ENCODE assay signal across 8 cellular contexts in genomic region chr3:148992027-148992634, GRCh38. TPM values are rescaled to one million over a fixed set of nuclear protein-coding genes. Genes with fewer than 3 reads are reported as not detected.
DNase-seq lines count a peak whose midpoint lies in the region; ATAC-seq and TF ChIP-seq lines count a peak whose summit lies in the region.

No MANE protein-coding gene starts in this region.

- WGBS in trophoblast cell (ENCODE audit: extremely low coverage, insufficient coverage, insufficient read length): no CpG with 5 or more reads among the region's 34 CpGs

- ATAC-seq in GM18508 (IDR thresholded peaks at IDR 0.05; ENCODE audit: insufficient read depth, unreplicated experiment): peak; percentile 15
- peak; percentile 14 for ATAC-seq in HG02970 (IDR thresholded peaks at IDR 0.05; ENCODE audit: low FRiP score, unreplicated experiment)

- TF ChIP-seq CTCF in cardiac muscle cell (IDR thresholded peaks at IDR 0.05; ENCODE audit: low read depth, low read length): no peak

- peak overlapping the region; percentile 36 for H4K91ac ChIP-seq in trophoblast cell (ENCODE audit: low read depth, low read length)

- no peaks in the 10 kb centered on the region for H3K79me2 ChIP-seq in trophoblast cell (ENCODE audit: control insufficient read depth, insufficient read depth, low read length, poor library complexity)

- peak overlapping the region; percentile 32 for H3K14ac ChIP-seq in trophoblast cell (ENCODE audit: low read length)

- H3K36me3 ChIP-seq in cardiac muscle cell (no peaks in the 10 kb centered on the region), trophoblast cell (ENCODE audit: control insufficient read depth in 1 of 2, insufficient read depth in 2 of 2, low read length in 2 of 2) (no peaks in the 10 kb centered on the region)

- H2BK5ac ChIP-seq in trophoblast cell (ENCODE audit: low read depth, low read length, poor library complexity): no peak overlapping the region

- peak overlapping the region; percentile 87 for H3K9ac ChIP-seq in trophoblast cell (ENCODE audit: low read length)

- peak overlapping the region; percentile 33 for H3K4ac ChIP-seq in trophoblast cell (ENCODE audit: low read depth, low read length)

- H3K4me2 ChIP-seq in trophoblast cell (ENCODE audit: low read length): peak overlapping the region; percentile 93

- H3K9me3 ChIP-seq in cardiac muscle cell (ENCODE audit: low read depth): no peaks in the 10 kb centered on the region
- no peaks in the 10 kb centered on the region for H3K9me3 ChIP-seq in trophoblast cell (ENCODE audit: insufficient read depth, low read depth, low read length)

- peak overlapping the region; percentile 52 for H2AFZ ChIP-seq in trophoblast cell (ENCODE audit: insufficient read depth, low read length, poor library complexity)

- H3K4me1 ChIP-seq in cardiac muscle cell (ENCODE audit: low read depth) (no peaks in the 10 kb centered on the region), trophoblast cell (ENCODE audit: control insufficient read depth in 1 of 2, insufficient read depth in 2 of 2, low read length in 2 of 2) (peaks cover 4 to 5% of the 10 kb centered on the region in 2 experiments)

- H2AK5ac ChIP-seq in trophoblast cell (ENCODE audit: low read length): no peak overlapping the region

- peaks cover 5% of the 10 kb centered on the region for H3K79me1 ChIP-seq in trophoblast cell (ENCODE audit: low read length)

- H3K18ac ChIP-seq in trophoblast cell (ENCODE audit: low read length): peak overlapping the region; percentile 76

- H2BK12ac ChIP-seq in trophoblast cell (ENCODE audit: low read length): no peak overlapping the region

- H2BK120ac ChIP-seq in trophoblast cell (ENCODE audit: insufficient read depth, low read length, poor library complexity): no peak overlapping the region

- peak; percentile 20 for DNase-seq in Ammon's horn (ENCODE audit: low spot score)
- peak; percentile 74 for DNase-seq in NCI-H82 treated with DMSO at 0.1 percent for 48 hours (lab: John Stamatoyannopoulos, UW; ENCODE audit: unreplicated experiment)
- peak; percentile 35 for DNase-seq in activated naive CD4-positive, alpha-beta T cell treated with anti-CD3 and anti-CD28 coated beads, Interleukin-2, amount 50 U/mL, for 16 hours
- peak in 1 of 2 donors; percentile 81 for DNase-seq in cardiac muscle cell (ENCODE audit: low read depth in 1 of 2, low spot score in 1 of 2)
- peak; percentile 4 to 31 for DNase-seq in trophoblast cell
- no peak for DNase-seq in NCI-H187 treated with DMSO at 0.1 percent for 48 hours (lab: John Stamatoyannopoulos, UW)

- H4K8ac ChIP-seq in trophoblast cell (ENCODE audit: low read depth, low read length): peak overlapping the region; percentile 66

- peak overlapping the region; percentile 77 for H3K27ac ChIP-seq in cardiac muscle cell
- peak overlapping the region; percentile 59 for H3K27ac ChIP-seq in trophoblast cell (ENCODE audit: low read depth, low read length)

- H3K23ac ChIP-seq in trophoblast cell (ENCODE audit: low read length): no peak overlapping the region

- peak overlapping the region; percentile 6 for H4K12ac ChIP-seq in trophoblast cell (ENCODE audit: low read depth, low read length)

- H3K4me3 ChIP-seq in cardiac muscle cell: peak overlapping the region; percentile 85
- peak overlapping the region; percentile 89 for H3K4me3 ChIP-seq in trophoblast cell (ENCODE audit: low read depth, low read length)

- H3K27me3 ChIP-seq in cardiac muscle cell (peaks cover 6% of the 10 kb centered on the region), trophoblast cell (ENCODE audit: insufficient read depth, low read length) (no peaks in the 10 kb centered on the region)

RNA-seq across cellular contexts. Expression of gene GYG1, which starts 0.8 kb away (rescaled TPM):
- 11.2 and 24.5 TPM in 2 replicates for total RNA-seq in cardiac muscle cell
- 31.9 and 47.8 TPM in 2 replicates for polyA plus RNA-seq in cardiac muscle cell
- polyA plus RNA-seq in trophoblast cell (2013): 28.0 and 30.5 TPM in 2 replicates
